ENCODE assay signal across 1 cellular context in genomic region chr21:37587203-37587602, GRCh38.
TF ChIP-seq lines count a peak whose summit lies in the region.

No MANE protein-coding gene starts in this region.

TF ChIP-seq in K562, 482 proteins besides CTCF, POLR2A, EP300 and RAD21 (continued from another document):
- TF ChIP-seq, protein P1, sequence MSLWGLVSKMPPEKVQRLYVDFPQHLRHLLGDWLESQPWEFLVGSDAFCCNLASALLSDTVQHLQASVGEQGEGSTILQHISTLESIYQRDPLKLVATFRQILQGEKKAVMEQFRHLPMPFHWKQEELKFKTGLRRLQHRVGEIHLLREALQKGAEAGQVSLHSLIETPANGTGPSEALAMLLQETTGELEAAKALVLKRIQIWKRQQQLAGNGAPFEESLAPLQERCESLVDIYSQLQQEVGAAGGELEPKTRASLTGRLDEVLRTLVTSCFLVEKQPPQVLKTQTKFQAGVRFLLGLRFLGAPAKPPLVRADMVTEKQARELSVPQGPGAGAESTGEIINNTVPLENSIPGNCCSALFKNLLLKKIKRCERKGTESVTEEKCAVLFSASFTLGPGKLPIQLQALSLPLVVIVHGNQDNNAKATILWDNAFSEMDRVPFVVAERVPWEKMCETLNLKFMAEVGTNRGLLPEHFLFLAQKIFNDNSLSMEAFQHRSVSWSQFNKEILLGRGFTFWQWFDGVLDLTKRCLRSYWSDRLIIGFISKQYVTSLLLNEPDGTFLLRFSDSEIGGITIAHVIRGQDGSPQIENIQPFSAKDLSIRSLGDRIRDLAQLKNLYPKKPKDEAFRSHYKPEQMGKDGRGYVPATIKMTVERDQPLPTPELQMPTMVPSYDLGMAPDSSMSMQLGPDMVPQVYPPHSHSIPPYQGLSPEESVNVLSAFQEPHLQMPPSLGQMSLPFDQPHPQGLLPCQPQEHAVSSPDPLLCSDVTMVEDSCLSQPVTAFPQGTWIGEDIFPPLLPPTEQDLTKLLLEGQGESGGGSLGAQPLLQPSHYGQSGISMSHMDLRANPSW (CRISPR knock-in tag; IDR thresholded peaks at IDR 0.05) = no peak
- TF ChIP-seq PHF20 (IDR thresholded peaks at IDR 0.05; ENCODE audit: partially characterized antibody) (no peak), TSC22D4 (tag; IDR thresholded peaks at IDR 0.05) (no peak), E4F1 (CRISPR knock-in tag; IDR thresholded peaks at IDR 0.05; ENCODE audit: borderline replicate concordance) (no peak), TARDBP (IDR thresholded peaks at IDR 0.05) (no peak), CCAR2 (IDR thresholded peaks at IDR 0.05; ENCODE audit: low read depth, low read length) (no peak), ZSCAN29 (IDR thresholded peaks at IDR 0.05) (no peak)
- TF ChIP-seq, protein P2, sequence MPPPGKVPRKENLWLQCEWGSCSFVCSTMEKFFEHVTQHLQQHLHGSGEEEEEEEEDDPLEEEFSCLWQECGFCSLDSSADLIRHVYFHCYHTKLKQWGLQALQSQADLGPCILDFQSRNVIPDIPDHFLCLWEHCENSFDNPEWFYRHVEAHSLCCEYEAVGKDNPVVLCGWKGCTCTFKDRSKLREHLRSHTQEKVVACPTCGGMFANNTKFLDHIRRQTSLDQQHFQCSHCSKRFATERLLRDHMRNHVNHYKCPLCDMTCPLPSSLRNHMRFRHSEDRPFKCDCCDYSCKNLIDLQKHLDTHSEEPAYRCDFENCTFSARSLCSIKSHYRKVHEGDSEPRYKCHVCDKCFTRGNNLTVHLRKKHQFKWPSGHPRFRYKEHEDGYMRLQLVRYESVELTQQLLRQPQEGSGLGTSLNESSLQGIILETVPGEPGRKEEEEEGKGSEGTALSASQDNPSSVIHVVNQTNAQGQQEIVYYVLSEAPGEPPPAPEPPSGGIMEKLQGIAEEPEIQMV (tag; conservative IDR thresholded peaks at IDR 0.05; ENCODE audit: low read depth) = no peak
- TF ChIP-seq, protein P3, sequence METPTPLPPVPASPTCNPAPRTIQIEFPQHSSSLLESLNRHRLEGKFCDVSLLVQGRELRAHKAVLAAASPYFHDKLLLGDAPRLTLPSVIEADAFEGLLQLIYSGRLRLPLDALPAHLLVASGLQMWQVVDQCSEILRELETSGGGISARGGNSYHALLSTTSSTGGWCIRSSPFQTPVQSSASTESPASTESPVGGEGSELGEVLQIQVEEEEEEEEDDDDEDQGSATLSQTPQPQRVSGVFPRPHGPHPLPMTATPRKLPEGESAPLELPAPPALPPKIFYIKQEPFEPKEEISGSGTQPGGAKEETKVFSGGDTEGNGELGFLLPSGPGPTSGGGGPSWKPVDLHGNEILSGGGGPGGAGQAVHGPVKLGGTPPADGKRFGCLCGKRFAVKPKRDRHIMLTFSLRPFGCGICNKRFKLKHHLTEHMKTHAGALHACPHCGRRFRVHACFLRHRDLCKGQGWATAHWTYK (CRISPR knock-in tag; IDR thresholded peaks at IDR 0.05) = no peak
TF ChIP-seq in K562: peak in this region for 0.
